19 cellular contexts compared by ENCODE assay signal in the genomic region with DNA sequence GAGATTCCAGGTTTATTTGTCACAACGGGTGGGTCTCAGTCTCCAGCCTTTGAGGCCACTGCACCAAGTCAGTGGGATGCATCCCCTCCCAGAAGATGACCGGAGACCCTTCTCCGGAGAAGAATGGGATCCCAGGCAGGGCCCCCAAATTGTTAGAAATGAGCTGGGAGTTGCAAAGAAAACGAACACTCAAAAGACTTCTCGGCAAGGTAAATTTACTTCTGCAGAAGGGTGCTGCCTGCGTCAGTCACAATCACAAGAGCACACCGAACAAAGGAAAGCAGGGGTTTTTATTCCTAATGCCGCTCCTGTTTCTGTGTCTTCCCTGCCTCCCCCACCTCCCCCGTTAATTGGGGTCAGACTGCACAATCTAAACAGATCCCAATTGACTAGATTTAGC.
A peak's percentile ranks its signal among the peaks of the same experiment; 100 is the strongest.
DNase-seq lines count a peak whose midpoint lies in the region; ATAC-seq, FAIRE-seq and TF ChIP-seq lines count a peak whose summit lies in the region.
"Had no signal": no experiment of that assay in that cellular context is flagged by ENCODE, and none has a peak within 500 bp of the region (broad histone marks: within the 10 kb centered on the region; RNA-seq: fewer than 3 reads in every experiment).

No MANE protein-coding gene starts in this region.

- peaks cover 69% of the 10 kb centered on the region for H3K36me3 Mint-ChIP-seq in neural progenitor cell

- DNase-seq in K562 (ENCODE audit: extremely low read depth in 1 of 4, low spot score in 3 of 4): no peak
- DNase-seq in neural progenitor cell (ENCODE audit: low spot score): peak; percentile 64
- no peak for DNase-seq in stimulated activated CD4-positive, alpha-beta T cell treated with anti-CD3 and anti-CD28 coated beads, Interleukin-4, amount 100 ng/mL, for 4 hours
- DNase-seq in NCI-H446 treated with DMSO at 0.1 percent for 48 hours (lab: John Stamatoyannopoulos, UW): no peak
- DNase-seq in germinal center (ENCODE audit: low spot score): no peak
- DNase-seq: BE2C; Calu3; CD8-positive, alpha-beta T cell; DMS79 treated with DMSO at 0.1 percent for 48 hours; GF-D8; GOT3; H7; KG1 had no signal

- H3K4me1 Mint-ChIP-seq in neural progenitor cell: no peaks in the 10 kb centered on the region
- H3K4me1 Mint-ChIP-seq: CD14-positive monocyte had no signal

- TF ChIP-seq POLR2A in K562 (conservative IDR thresholded peaks at IDR 0.05): no peak

- H3K9me3 Mint-ChIP-seq in neural progenitor cell: peaks cover 20% of the 10 kb centered on the region

- no peak overlapping the region for H3K27ac Mint-ChIP-seq in neural progenitor cell
- H3K27ac Mint-ChIP-seq: CD14-positive monocyte; CD8-positive, alpha-beta T cell; IgD-negative memory B cell had no signal

- no peak overlapping the region for H3K9ac ChIP-seq in BLaER1
- no peak overlapping the region for H3K9ac ChIP-seq in K562 (ENCODE audit: insufficient read depth in 1 of 2, low read depth in 2 of 2, low read length in 2 of 2)
- H3K9ac ChIP-seq in neural progenitor cell: no peak overlapping the region

- WGBS in K562 (ENCODE audit: insufficient coverage, low coverage, missing lambda C conversion rate): 93% methylated on average over 9 of the region's 9 CpGs

- H3K9me1 ChIP-seq in K562 (ENCODE audit: control insufficient read depth, insufficient read depth, low read length): no peaks in the 10 kb centered on the region

- CTCF ChIA-PET in HEK293 (lab: Yijun Ruan, JAX) (interaction anchor here (0.6 kb wide), 1 partner anchor 357 kb away, joined by 4 read pairs; no protein-coding TSS in a partner anchor), K562 (lab: Yijun Ruan, JAX; ENCODE audit: low intra/inter-chr PET ratio) (no interaction called here)

- H2AFZ ChIP-seq in K562 (ENCODE audit: low read depth, low read length) (no peak overlapping the region), neural progenitor cell (replicated peaks) (no peak overlapping the region)

- intact Hi-C loops in K562 (cut with micrococcal nuclease): no loop called here

- TF ChIP-seq CTCF in HEK293 (tag by site-specific recombination; IDR thresholded peaks at IDR 0.05): no peak
- no peak for TF ChIP-seq CTCF in K562 (IDR thresholded peaks at IDR 0.05 in 2 of 3, conservative IDR thresholded peaks at IDR 0.05 in 1 of 3; ENCODE audit: insufficient read depth in 2 of 3, low read depth in 1 of 3, low read length in 3 of 3)
- no peak for TF ChIP-seq CTCF in neural progenitor cell (IDR thresholded peaks at IDR 0.05)

- peak overlapping the region; percentile 32 for H3K4me3 ChIP-seq in BLaER1
- no peak overlapping the region for H3K4me3 ChIP-seq in HEK293 (ENCODE audit: low read depth, low read length)
- H3K4me3 ChIP-seq in K562: no peak overlapping the region
- peak overlapping the region; percentile 5 for H3K4me3 ChIP-seq in neural progenitor cell

- H3F3A ChIP-seq in neural progenitor cell (ENCODE audit: low read depth): peaks cover 16% of the 10 kb centered on the region

- H3K27me3 Mint-ChIP-seq in neural progenitor cell (ENCODE audit: insufficient read depth, low read depth): no peaks in the 10 kb centered on the region
- H3K27me3 Mint-ChIP-seq: IgD-negative memory B cell had no signal

- no peak for TF ChIP-seq RAD21 in K562 (CRISPR knock-in tag; conservative IDR thresholded peaks at IDR 0.05 in 1 of 2, IDR thresholded peaks at IDR 0.05 in 1 of 2)

- POLR2A ChIA-PET in HEK293 (lab: Yijun Ruan, JAX) (no interaction called here), K562 (lab: Yijun Ruan, JAX) (no interaction called here)

- in situ Hi-C loops in K562 (cut with MboI): no loop called here

- H3K36me3 ChIP-seq in BLaER1 (peaks cover 99% of the 10 kb centered on the region), HEK293 (ENCODE audit: control insufficient read depth in 2 of 2, insufficient read depth in 1 of 2, low read length in 2 of 2) (peaks cover 0 to 44% of the 10 kb centered on the region in 2 experiments; a peak in 1 of 3 replicates), K562 (ENCODE audit: control insufficient read depth, insufficient read depth, low read length) (peaks cover 62% of the 10 kb centered on the region), neural progenitor cell (peaks cover 3% of the 10 kb centered on the region)
- H3K36me3 ChIP-seq: BE2C had no signal

- H3K4me2 ChIP-seq in BLaER1 (no peak overlapping the region), K562 (ENCODE audit: insufficient read depth, low read length) (no peak overlapping the region), neural progenitor cell (peak overlapping the region; percentile 48)

- H3K9me3 ChIP-seq in BLaER1 (peaks cover 78% of the 10 kb centered on the region), HEK293 (ENCODE audit: control insufficient read depth, insufficient read depth, low read depth, low read length) (no peaks in the 10 kb centered on the region), K562 (replicated peaks; ENCODE audit: control insufficient read depth, insufficient read depth, low read depth, low read length) (peaks cover 23% of the 10 kb centered on the region), neural progenitor cell (ENCODE audit: low read depth) (no peaks in the 10 kb centered on the region)
- H3K9me3 ChIP-seq: BE2C had no signal

- H3K27ac ChIP-seq in BLaER1: no peak overlapping the region
- H3K27ac ChIP-seq in HEK293 (ENCODE audit: extremely low read depth, low read depth, low read length): no peak overlapping the region
- H3K27ac ChIP-seq in K562 (ENCODE audit: extremely low read depth, low read depth, low read length): no peak overlapping the region
- H3K27ac ChIP-seq in neural progenitor cell: peak overlapping the region; percentile 84

- no peak for ATAC-seq in K562
- ATAC-seq: CD8-positive, alpha-beta T cell; HCT116 had no signal

- H3K79me2 ChIP-seq in K562 (ENCODE audit: control insufficient read depth, insufficient read depth, low read length): no peaks in the 10 kb centered on the region
- H3K79me2 ChIP-seq in neural progenitor cell (ENCODE audit: low read depth): no peaks in the 10 kb centered on the region

- H4K20me1 ChIP-seq in BLaER1: no peaks in the 10 kb centered on the region
- H4K20me1 ChIP-seq in K562 (replicated peaks; ENCODE audit: control insufficient read depth, insufficient read depth, low read length): no peaks in the 10 kb centered on the region
- no peaks in the 10 kb centered on the region for H4K20me1 ChIP-seq in neural progenitor cell (ENCODE audit: low read depth)

- no TSS peak for BruUV-seq in K562 (replicated peaks; lab: Mats Ljungman, UMichigan)

- H3K4me1 ChIP-seq in BLaER1 (no peaks in the 10 kb centered on the region), HEK293 (ENCODE audit: control insufficient read depth, insufficient read depth, low read length) (no peaks in the 10 kb centered on the region), K562 (replicated peaks in 1 of 2; ENCODE audit: control insufficient read depth in 2 of 2, insufficient read depth in 2 of 2, low read length in 2 of 2) (no peaks in the 10 kb centered on the region), neural progenitor cell (peaks cover 11% of the 10 kb centered on the region)
- H3K4me1 ChIP-seq: BE2C had no signal

- no peak for TF ChIP-seq EP300 in K562 (IDR thresholded peaks at IDR 0.05; ENCODE audit: low read length)

- H3K27me3 ChIP-seq in BLaER1 (no peaks in the 10 kb centered on the region), K562 (ENCODE audit: control insufficient read depth in 2 of 2, insufficient read depth in 2 of 2, low read length in 2 of 2) (no peaks in the 10 kb centered on the region), neural progenitor cell (no peaks in the 10 kb centered on the region)
- H3K27me3 ChIP-seq: BE2C had no signal

- no peak for FAIRE-seq in K562 (lab: Jason Lieb, UNC)
- FAIRE-seq: HTR-8/SVneo had no signal

- H3K4me3 Mint-ChIP-seq in neural progenitor cell: no peak overlapping the region
- H3K4me3 Mint-ChIP-seq: CD14-positive monocyte; CD8-positive, alpha-beta T cell had no signal

TF ChIP-seq in HEK293, 187 proteins besides CTCF, POLR2A, EP300 and RAD21:
- TF ChIP-seq SETDB1 (IDR thresholded peaks at IDR 0.05; ENCODE audit: insufficient read length, low read length) (peak; percentile 87), ZNF16 (tag by site-specific recombination; IDR thresholded peaks at IDR 0.05; ENCODE audit: low read depth) (no peak), ZBTB48 (tag by site-specific recombination; IDR thresholded peaks at IDR 0.05) (no peak), KLF8 (tag by site-specific recombination; IDR thresholded peaks at IDR 0.05) (no peak), ZNF394 (tag by site-specific recombination; IDR thresholded peaks at IDR 0.05; ENCODE audit: borderline replicate concordance) (no peak)

TF ChIP-seq in K562, 482 proteins besides CTCF, POLR2A, EP300 and RAD21 (continues in another document):
- TF ChIP-seq, protein P1, sequence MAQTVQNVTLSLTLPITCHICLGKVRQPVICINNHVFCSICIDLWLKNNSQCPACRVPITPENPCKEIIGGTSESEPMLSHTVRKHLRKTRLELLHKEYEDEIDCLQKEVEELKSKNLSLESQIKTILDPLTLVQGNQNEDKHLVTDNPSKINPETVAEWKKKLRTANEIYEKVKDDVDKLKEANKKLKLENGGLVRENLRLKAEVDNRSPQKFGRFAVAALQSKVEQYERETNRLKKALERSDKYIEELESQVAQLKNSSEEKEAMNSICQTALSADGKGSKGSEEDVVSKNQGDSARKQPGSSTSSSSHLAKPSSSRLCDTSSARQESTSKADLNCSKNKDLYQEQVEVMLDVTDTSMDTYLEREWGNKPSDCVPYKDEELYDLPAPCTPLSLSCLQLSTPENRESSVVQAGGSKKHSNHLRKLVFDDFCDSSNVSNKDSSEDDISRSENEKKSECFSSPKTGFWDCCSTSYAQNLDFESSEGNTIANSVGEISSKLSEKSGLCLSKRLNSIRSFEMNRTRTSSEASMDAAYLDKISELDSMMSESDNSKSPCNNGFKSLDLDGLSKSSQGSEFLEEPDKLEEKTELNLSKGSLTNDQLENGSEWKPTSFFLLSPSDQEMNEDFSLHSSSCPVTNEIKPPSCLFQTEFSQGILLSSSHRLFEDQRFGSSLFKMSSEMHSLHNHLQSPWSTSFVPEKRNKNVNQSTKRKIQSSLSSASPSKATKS (CRISPR knock-in tag; IDR thresholded peaks at IDR 0.05): no peak
- no peak for TF ChIP-seq MCM2 (IDR thresholded peaks at IDR 0.05; ENCODE audit: low read depth)
- no peak for TF ChIP-seq HNRNPUL1 (IDR thresholded peaks at IDR 0.05; ENCODE audit: low read length)
- TF ChIP-seq GATA2 (CRISPR knock-in tag; IDR thresholded peaks at IDR 0.05): no peak
- TF ChIP-seq ZNF561 (CRISPR knock-in tag; conservative IDR thresholded peaks at IDR 0.05): peak; percentile 73; the same call in 1 of the 2 replicates
- TF ChIP-seq KLF1 (tag; IDR thresholded peaks at IDR 0.05): no peak
- TF ChIP-seq SETDB1 (IDR thresholded peaks at IDR 0.05; ENCODE audit: low read length): no peak
- TF ChIP-seq SIN3A (IDR thresholded peaks at IDR 0.05; ENCODE audit: borderline replicate concordance in 2 of 2, control insufficient read depth in 1 of 2, low read depth in 2 of 2, low read length in 2 of 2): no peak

Comparison
In these comparisons a context has a peak if more than half of its experiments do, and no peak if none do; other contexts are left out.
1. H3K4me3 ChIP-seq: peak in BLaER1 (single experiment) and neural progenitor cell (single experiment); none in HEK293 (single experiment) and K562 (single experiment).